Comparison of ENCODE assay signal across 17 cellular contexts in genomic region chr2:68237404-68237803, GRCh38. TPM values are rescaled to one million over a fixed set of nuclear protein-coding genes. Genes with fewer than 3 reads are reported as not detected.
A peak's percentile ranks its signal among the peaks of the same experiment; 100 is the strongest.
DNase-seq lines count a peak whose midpoint lies in the region; ATAC-seq and TF ChIP-seq lines count a peak whose summit lies in the region.
"Had no signal": no experiment of that assay in that cellular context is flagged by ENCODE, and none has a peak within 500 bp of the region (broad histone marks: within the 10 kb centered on the region; RNA-seq: fewer than 3 reads in every experiment).

No MANE protein-coding gene starts in this region.

- H3K4me1 ChIP-seq in cardiac muscle cell (ENCODE audit: low read depth) (peaks cover 29% of the 10 kb centered on the region), right atrium auricular region (peaks cover 0 to 71% of the 10 kb centered on the region in 2 donors), subcutaneous abdominal adipose tissue (ENCODE audit: control insufficient read depth in 5 of 5, insufficient read depth in 5 of 5, low read length in 5 of 5) (peaks cover 0 to 69% (median 47%) of the 10 kb centered on the region in 5 donors), A673 (ENCODE audit: insufficient read depth, low read length, poor library complexity, severe bottlenecking) (peaks cover 59% of the 10 kb centered on the region)

- intact Hi-C loops in left ventricle myocardium superior (cut with micrococcal nuclease): no loop called here
- intact Hi-C loops in A673 (cut with micrococcal nuclease; ENCODE audit: unreplicated experiment): no loop called here

- DNase-seq in cardiac muscle cell (ENCODE audit: low read depth in 1 of 2, low spot score in 1 of 2): peak in 1 of 2 donors; percentile 65
- DNase-seq in right atrium auricular region (ENCODE audit: low spot score): no peak
- no peak for DNase-seq in WTC11 (ENCODE audit: low spot score)
- DNase-seq in left ventricle myocardium superior: no peak
- no peak for DNase-seq in GM19240 (ENCODE audit: insufficient read length, low spot score)
- DNase-seq in A673 (ENCODE audit: low spot score): no peak
- no peak for DNase-seq in AG08396 (ENCODE audit: low spot score)
- DNase-seq: activated naive CD4-positive, alpha-beta T cell treated with Interleukin-2 at 50 U/mL for 16 hours; left cardiac atrium; NCI-H1436; NCI-H446 treated with DMSO at 0.1 percent for 48 hours; OCI-M1; right lobe of liver had no signal

- CTCF ChIA-PET in WTC11 (lab: Charles Lee): no interaction called here
- CTCF ChIA-PET in A673 (lab: Charles Lee): no interaction called here

- no peaks in the 10 kb centered on the region for H3K9me3 Mint-ChIP-seq in WTC11
- H3K9me3 Mint-ChIP-seq: central memory CD8-positive, alpha-beta T cell; stimulated activated memory B cell treated with anti-CD40 and anti-IgM and Interleukin-4, amounts not matched to agents 10 μg/mL and 1 μg/mL and 100 μg/mL, for 72 hours had no signal

- H3K27ac ChIP-seq in cardiac muscle cell: peak overlapping the region; percentile 44
- H3K27ac ChIP-seq in right atrium auricular region: no peak overlapping the region
- H3K27ac ChIP-seq in subcutaneous abdominal adipose tissue (ENCODE audit: low read depth, low read length): peak overlapping the region; percentile 74
- no peak overlapping the region for H3K27ac ChIP-seq in A673 (ENCODE audit: low read depth, low read length, poor library complexity, severe bottlenecking)
- H3K27ac ChIP-seq: right lobe of liver had no signal

- H3K36me3 ChIP-seq in cardiac muscle cell: no peaks in the 10 kb centered on the region
- no peaks in the 10 kb centered on the region for H3K36me3 ChIP-seq in right atrium auricular region
- peaks cover 0 to 2% (median 0%) of the 10 kb centered on the region in 5 donors for H3K36me3 ChIP-seq in subcutaneous abdominal adipose tissue (ENCODE audit: control insufficient read depth in 5 of 5, insufficient read depth in 5 of 5, low read length in 5 of 5)
- H3K36me3 ChIP-seq in A673 (ENCODE audit: insufficient read depth, low read length, poor library complexity, severe bottlenecking): no peaks in the 10 kb centered on the region
- H3K36me3 ChIP-seq: right lobe of liver had no signal

- no peaks in the 10 kb centered on the region for H3K27me3 Mint-ChIP-seq in WTC11 (ENCODE audit: low read depth)
- H3K27me3 Mint-ChIP-seq: central memory CD8-positive, alpha-beta T cell; stimulated activated memory B cell treated with anti-CD40 and anti-IgM and Interleukin-4, amounts not matched to agents 10 μg/mL and 1 μg/mL and 100 μg/mL, for 72 hours had no signal

- H3K4me1 Mint-ChIP-seq in WTC11: peaks cover 60% of the 10 kb centered on the region

- H3K9me3 ChIP-seq in cardiac muscle cell (ENCODE audit: low read depth) (no peaks in the 10 kb centered on the region), right atrium auricular region (no peaks in the 10 kb centered on the region), subcutaneous abdominal adipose tissue (ENCODE audit: control insufficient read depth in 5 of 5, low read length in 5 of 5) (no peaks in the 10 kb centered on the region), A673 (ENCODE audit: low read depth, low read length, poor library complexity, severe bottlenecking) (no peaks in the 10 kb centered on the region)
- H3K9me3 ChIP-seq: right lobe of liver had no signal

- H3K27ac Mint-ChIP-seq in WTC11: 0 out of 2 replicates have a peak overlapping the region, but pooled peaks have one; percentile 14

- H3K27me3 ChIP-seq in cardiac muscle cell (no peaks in the 10 kb centered on the region), right atrium auricular region (no peaks in the 10 kb centered on the region), subcutaneous abdominal adipose tissue (ENCODE audit: control insufficient read depth in 5 of 5, insufficient read depth in 4 of 5, low read length in 5 of 5) (no peaks in the 10 kb centered on the region), A673 (replicated peaks; ENCODE audit: insufficient read depth, low read depth, low read length, poor library complexity) (no peaks in the 10 kb centered on the region)
- H3K27me3 ChIP-seq: right lobe of liver had no signal

- peak overlapping the region in 1 of 5 donors; percentile 24 for H3K9ac ChIP-seq in subcutaneous abdominal adipose tissue (ENCODE audit: low read length in 5 of 5)

- no TSS peak for BruUV-seq in A673 (replicated peaks; lab: Mats Ljungman, UMichigan)

- POLR2A ChIA-PET in WTC11 (lab: Charles Lee) (no interaction called here), A673 (lab: Charles Lee; ENCODE audit: low non-redundant PET) (no interaction called here)

- no peaks in the 10 kb centered on the region for H3K36me3 Mint-ChIP-seq in WTC11

- H3K4me3 ChIP-seq in cardiac muscle cell: no peak overlapping the region
- no peak overlapping the region for H3K4me3 ChIP-seq in right atrium auricular region
- H3K4me3 ChIP-seq in subcutaneous abdominal adipose tissue (ENCODE audit: low read depth in 1 of 5, low read length in 5 of 5): no peak overlapping the region
- no peak overlapping the region for H3K4me3 ChIP-seq in A673 (ENCODE audit: low read depth, low read length, poor library complexity, severe bottlenecking)
- H3K4me3 ChIP-seq: right lobe of liver had no signal

- ATAC-seq in WTC11: no peak
- peak; percentile 42 for ATAC-seq in left ventricle myocardium superior
- ATAC-seq: activated CD4-positive, CD25-positive, alpha-beta regulatory T cell treated with anti-CD3 and anti-CD28 coated beads, Interleukin-2, amount 50 U/mL, for 24 hours; right lobe of liver; stimulated activated memory B cell treated with anti-CD40 and anti-IgM and Interleukin-4, amounts not matched to agents 10 μg/mL and 1 μg/mL and 100 μg/mL, for 72 hours had no signal

- no peak overlapping the region for H3K4me3 Mint-ChIP-seq in WTC11
- H3K4me3 Mint-ChIP-seq: stimulated activated memory B cell treated with anti-CD40 and anti-IgM and Interleukin-4, amounts not matched to agents 10 μg/mL and 1 μg/mL and 100 μg/mL, for 72 hours had no signal

- TF ChIP-seq CTCF in cardiac muscle cell (IDR thresholded peaks at IDR 0.05; ENCODE audit: low read depth, low read length) (no peak), right atrium auricular region (IDR thresholded peaks at IDR 0.05) (no peak), WTC11 (IDR thresholded peaks at IDR 0.05) (no peak), A673 (conservative IDR thresholded peaks at IDR 0.05; ENCODE audit: low read depth, low read length) (no peak)

TF ChIP-seq in WTC11, 78 proteins besides CTCF, POLR2A, EP300 and RAD21 (continues in another document):
- TF ChIP-seq ARID4B (CRISPR knock-in tag; IDR thresholded peaks at IDR 0.05; ENCODE audit: borderline replicate concordance) (no peak), TEAD1 (CRISPR knock-in tag; IDR thresholded peaks at IDR 0.05) (no peak), ATF3 (CRISPR knock-in tag; conservative IDR thresholded peaks at IDR 0.05) (no peak), GABPB1 (CRISPR knock-in tag; IDR thresholded peaks at IDR 0.05) (no peak), PREB (CRISPR knock-in tag; IDR thresholded peaks at IDR 0.05; ENCODE audit: borderline replicate concordance) (no peak), TP53 (CRISPR knock-in tag; IDR thresholded peaks at IDR 0.05) (no peak), NFATC4 (CRISPR knock-in tag; IDR thresholded peaks at IDR 0.05) (no peak)

RNA-seq across cellular contexts. Expression of gene PPP3R1, which starts 14.9 kb away (rescaled TPM):
- 16.3 and 17.0 TPM in 2 replicates for total RNA-seq in cardiac muscle cell
- 2.3 and 4.4 TPM in 2 replicates for polyA plus RNA-seq in cardiac muscle cell
- total RNA-seq in right atrium auricular region: 10 to 100 TPM; 16.7 to 18.4 TPM
- total RNA-seq in WTC11 (2021): 53.7 to 61.4 TPM (median 54.3 TPM) in 3 replicates
- 38.5 TPM for total RNA-seq in left ventricle myocardium superior
- 83.8 and 86.0 TPM in 2 replicates for total RNA-seq in A673 (2021)

Comparison
In these comparisons a context has a peak if more than half of its experiments do, and no peak if none do; other contexts are left out.
1. H3K27ac ChIP-seq: peak in cardiac muscle cell (single experiment) and subcutaneous abdominal adipose tissue (single experiment); none in right atrium auricular region (0 of 2) and A673 (single experiment).